In genomic region chr2:153478289-153479261, GRCh38 we compare ENCODE assay signal across 8 cellular contexts. TPM values are rescaled to one million over a fixed set of nuclear protein-coding genes. Genes with fewer than 3 reads are reported as not detected.
A peak's percentile ranks its signal among the peaks of the same experiment; 100 is the strongest.
DNase-seq lines count a peak whose midpoint lies in the region; ATAC-seq and TF ChIP-seq lines count a peak whose summit lies in the region.

Gene RPRM (minus strand): TSS chr2:153478762. CDS start chr2:153478565, 197 bp downstream.

- H3K27me3 Mint-ChIP-seq in activated B cell treated with CpG ODN at 0.5 μM for 24 hours, result peaks cover 56% of the 10 kb centered on the region

- POLR2A ChIA-PET in activated B cell treated with CpG ODN at 0.5 μM for 24 hours (lab: Charles Lee), result no interaction called here

- DNase-seq in GM13976 (ENCODE audit: low spot score) (peak; percentile 83), NCI-H146 treated with DMSO at 0.1 percent for 48 hours (lab: John Stamatoyannopoulos, UW; ENCODE audit: unreplicated experiment) (peak; percentile 73), activated B cell treated with CpG ODN at 0.5 μM for 24 hours (peak; percentile 52), choroid plexus epithelial cell (ENCODE audit: low read depth) (peak; percentile 50), left lobe of liver (ENCODE audit: low spot score) (peak; percentile 57), OCI-M2 (lab: John Stamatoyannopoulos, UW; ENCODE audit: unreplicated experiment) (no peak)
- DNase-seq in stimulated activated CD4-positive, alpha-beta T cell treated with anti-CD3 and anti-CD28 coated beads, Interleukin-1b, Interleukin-23, amount 100 ng/mL, for 48 hours, result peak; percentile 42

- in situ Hi-C loops in GM13976 (cut with MboI; ENCODE audit: low sequenced_read_pairs, unreplicated experiment), result no loop called here

- CTCF ChIA-PET in activated B cell treated with CpG ODN at 0.5 μM for 24 hours (lab: Charles Lee), result interaction anchor here (0.9 to 1.3 kb wide), 2 partner anchors 8 to 13 kb away, joined by 3 to 5 read pairs; no protein-coding TSS in a partner anchor

- ATAC-seq in HG02763 (IDR thresholded peaks at IDR 0.05; ENCODE audit: unreplicated experiment) (peak; percentile 88), activated B cell treated with CpG ODN at 0.5 μM for 24 hours (ENCODE audit: low read depth) (peak; percentile 87), left lobe of liver (peak; percentile 99)

- H3K4me3 Mint-ChIP-seq in activated B cell treated with CpG ODN at 0.5 μM for 24 hours, result peak within 1 kb of the TSS; percentile 73

- no peak within 1 kb of the TSS for H3K27ac Mint-ChIP-seq in activated B cell treated with CpG ODN at 0.5 μM for 24 hours

- H3K9me3 Mint-ChIP-seq in activated B cell treated with CpG ODN at 0.5 μM for 24 hours, result no peaks in the 10 kb centered on the region

- H3K4me3 ChIP-seq in choroid plexus epithelial cell (ENCODE audit: low read depth, low read length), result peak within 1 kb of the TSS; percentile 52

- TF ChIP-seq CTCF in GM13976 (IDR thresholded peaks at IDR 0.05; ENCODE audit: borderline replicate concordance, control extremely low read depth, extremely low read depth, insufficient read depth, missing control alignments), result peak; percentile 82
- no peak for TF ChIP-seq CTCF in activated B cell treated with CpG ODN at 0.5 μM for 24 hours (IDR thresholded peaks at IDR 0.05)
- TF ChIP-seq CTCF in choroid plexus epithelial cell (conservative IDR thresholded peaks at IDR 0.05; ENCODE audit: low read depth, low read length), result peak; percentile 68

- H3K4me1 Mint-ChIP-seq in activated B cell treated with CpG ODN at 0.5 μM for 24 hours, result peaks cover 22% of the 10 kb centered on the region

- no peaks in the 10 kb centered on the region for H3K36me3 Mint-ChIP-seq in activated B cell treated with CpG ODN at 0.5 μM for 24 hours (ENCODE audit: low read depth)

- intact Hi-C loops in activated B cell treated with CpG ODN at 0.5 μM for 24 hours (cut with micrococcal nuclease), result loop anchor here (2.0 kb wide), 1 partner anchor 738 kb away; no protein-coding TSS in a partner anchor

RNA-seq across cellular contexts. Expression of gene RPRM, which starts in this region (rescaled TPM):
- not detected in 2 replicates for total RNA-seq in activated B cell treated with CpG ODN at 0.5 μM for 24 hours
- total RNA-seq in left lobe of liver, result not detected

Comparison
In these comparisons a context has a peak if more than half of its experiments do, and no peak if none do; other contexts are left out.
1. Peak in DNase-seq and ATAC-seq in activated B cell treated with CpG ODN at 0.5 μM for 24 hours; RNA of the gene not detected or under 1 TPM.
2. Peak in DNase-seq and ATAC-seq in left lobe of liver; RNA of the gene not detected or under 1 TPM.